ENCODE assay signal across 1 cellular context in the genomic region with DNA sequence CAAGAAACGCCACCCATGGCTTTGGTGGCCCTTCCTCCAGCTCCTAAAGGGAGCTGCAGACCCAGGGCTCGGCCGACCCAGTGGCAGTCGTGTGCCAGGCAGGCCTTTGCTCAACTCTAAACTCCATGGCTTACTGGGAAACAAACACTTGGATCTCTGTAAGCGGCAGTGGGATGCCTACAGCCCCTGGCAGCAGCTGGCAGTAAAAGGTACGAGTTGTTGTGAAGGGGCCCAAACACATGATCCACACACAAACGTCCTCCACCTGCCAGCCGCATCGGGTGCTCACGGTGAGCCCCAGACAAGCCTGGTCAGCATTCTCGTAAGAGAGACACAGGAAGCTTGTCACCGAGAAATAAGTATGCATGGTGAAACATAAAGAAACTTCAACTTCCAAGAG.
TF ChIP-seq lines count a peak whose summit lies in the region.

No MANE protein-coding gene starts in this region.

TF ChIP-seq in IMR-90, 13 proteins besides CTCF, POLR2A, EP300 and RAD21 (continued from another document):
- no peak for TF ChIP-seq MXI1 (IDR thresholded peaks at IDR 0.05; ENCODE audit: borderline replicate concordance, low read depth, low read length)
- no peak for TF ChIP-seq BHLHE40 (IDR thresholded peaks at IDR 0.05; ENCODE audit: low read depth, low read length)
- TF ChIP-seq CHD1 (IDR thresholded peaks at IDR 0.05; ENCODE audit: low read depth, low read length): no peak
- TF ChIP-seq MAZ (IDR thresholded peaks at IDR 0.05; ENCODE audit: borderline replicate concordance, low read depth, low read length): no peak
- TF ChIP-seq CEBPB (IDR thresholded peaks at IDR 0.05; ENCODE audit: low read depth, low read length): no peak
- no peak for TF ChIP-seq NFE2L2 (IDR thresholded peaks at IDR 0.05; ENCODE audit: low read depth, low read length)
- no peak for TF ChIP-seq RFX5 (IDR thresholded peaks at IDR 0.05; ENCODE audit: low read depth, low read length)
- TF ChIP-seq, protein P1, sequence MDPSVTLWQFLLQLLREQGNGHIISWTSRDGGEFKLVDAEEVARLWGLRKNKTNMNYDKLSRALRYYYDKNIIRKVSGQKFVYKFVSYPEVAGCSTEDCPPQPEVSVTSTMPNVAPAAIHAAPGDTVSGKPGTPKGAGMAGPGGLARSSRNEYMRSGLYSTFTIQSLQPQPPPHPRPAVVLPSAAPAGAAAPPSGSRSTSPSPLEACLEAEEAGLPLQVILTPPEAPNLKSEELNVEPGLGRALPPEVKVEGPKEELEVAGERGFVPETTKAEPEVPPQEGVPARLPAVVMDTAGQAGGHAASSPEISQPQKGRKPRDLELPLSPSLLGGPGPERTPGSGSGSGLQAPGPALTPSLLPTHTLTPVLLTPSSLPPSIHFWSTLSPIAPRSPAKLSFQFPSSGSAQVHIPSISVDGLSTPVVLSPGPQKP (IDR thresholded peaks at IDR 0.05; ENCODE audit: borderline replicate concordance, low read depth, low read length): no peak
- TF ChIP-seq, protein P2, sequence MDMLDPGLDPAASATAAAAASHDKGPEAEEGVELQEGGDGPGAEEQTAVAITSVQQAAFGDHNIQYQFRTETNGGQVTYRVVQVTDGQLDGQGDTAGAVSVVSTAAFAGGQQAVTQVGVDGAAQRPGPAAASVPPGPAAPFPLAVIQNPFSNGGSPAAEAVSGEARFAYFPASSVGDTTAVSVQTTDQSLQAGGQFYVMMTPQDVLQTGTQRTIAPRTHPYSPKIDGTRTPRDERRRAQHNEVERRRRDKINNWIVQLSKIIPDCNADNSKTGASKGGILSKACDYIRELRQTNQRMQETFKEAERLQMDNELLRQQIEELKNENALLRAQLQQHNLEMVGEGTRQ (IDR thresholded peaks at IDR 0.05; ENCODE audit: low read depth, low read length): no peak
